9 cellular contexts compared by ENCODE assay signal in the genomic region with DNA sequence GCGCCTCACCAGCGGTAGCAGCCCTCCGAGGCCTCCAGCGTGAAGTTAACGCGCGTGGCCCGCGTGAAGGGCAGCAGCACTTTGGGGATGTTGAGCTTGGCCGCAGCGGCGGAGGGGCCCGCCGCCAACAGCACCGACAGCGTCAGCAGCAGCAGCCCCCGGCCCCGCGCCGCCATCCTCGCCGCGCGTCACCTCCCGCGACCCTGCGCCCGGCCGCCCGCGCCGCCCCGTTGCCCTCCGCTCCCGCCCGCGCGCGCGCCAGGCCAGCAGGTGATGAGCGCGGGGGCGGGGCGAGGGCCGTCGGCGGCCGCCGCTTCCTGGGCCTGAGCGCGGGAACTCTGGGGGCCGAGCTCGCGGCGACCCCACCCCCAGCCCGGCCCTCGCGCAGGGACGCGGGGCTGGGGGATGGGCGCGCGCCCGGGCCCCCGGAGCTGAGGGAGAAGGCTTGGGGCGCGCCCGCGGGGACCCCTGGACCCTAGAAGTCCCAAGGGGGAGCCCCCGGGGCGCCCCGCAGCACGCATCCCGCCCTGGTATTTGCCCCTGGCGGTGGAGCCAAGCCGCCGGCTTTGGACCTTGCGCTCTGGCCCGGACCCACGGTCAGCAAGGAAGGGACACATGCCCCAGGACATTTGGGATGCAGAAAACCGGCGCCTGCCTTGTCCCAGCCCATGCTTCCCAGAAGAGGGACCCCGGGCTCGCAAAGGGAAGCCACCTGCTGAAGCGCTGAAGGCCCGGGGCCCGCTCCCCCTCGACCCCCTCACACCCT.
A peak's percentile ranks its signal among the peaks of the same experiment; 100 is the strongest.
DNase-seq lines count a peak whose midpoint lies in the region; ATAC-seq, FAIRE-seq and TF ChIP-seq lines count a peak whose summit lies in the region.
"Had no signal": no experiment of that assay in that cellular context is flagged by ENCODE, and none has a peak within 500 bp of the region (broad histone marks: within the 10 kb centered on the region; RNA-seq: fewer than 3 reads in every experiment).

Gene NUP210 (minus strand): TSS at position 272 of the 766 bp plus-strand sequence. CDS start 96 bp downstream, at position 176.

- H3K4me3 Mint-ChIP-seq in activated naive CD8-positive, alpha-beta T cell treated with anti-CD3 and anti-CD28 coated beads, Interleukin-2, amount 50 U/mL, for 24 hours = peak within 1 kb of the TSS; percentile 93

- no peaks in the 10 kb centered on the region for H3K27me3 ChIP-seq in layer of hippocampus (ENCODE audit: control insufficient read depth, insufficient read depth, low read length)

- TF ChIP-seq POLR2A in Raji (IDR thresholded peaks at IDR 0.05; ENCODE audit: insufficient read depth, low read depth, low read length) = peak; percentile 82

- ATAC-seq in GM19455 (IDR thresholded peaks at IDR 0.05; ENCODE audit: unreplicated experiment) = peak; percentile 70
- peak; percentile 25 for ATAC-seq in activated naive CD8-positive, alpha-beta T cell treated with anti-CD3 and anti-CD28 coated beads, Interleukin-2, amount 50 U/mL, for 24 hours

- H3K27ac Mint-ChIP-seq in activated naive CD8-positive, alpha-beta T cell treated with anti-CD3 and anti-CD28 coated beads, Interleukin-2, amount 50 U/mL, for 24 hours = peak within 1 kb of the TSS; percentile 96

- TF ChIP-seq CTCF in D721Med (IDR thresholded peaks at IDR 0.05; ENCODE audit: insufficient read depth, missing control alignments) = no peak

- peak within 1 kb of the TSS; percentile 58 for H3K27ac ChIP-seq in layer of hippocampus (ENCODE audit: low read depth, low read length)

- no peak for FAIRE-seq in D721Med (lab: Jason Lieb, UNC)
- FAIRE-seq: TTC549 had no signal

- peaks cover 30% of the 10 kb centered on the region for H3K36me3 Mint-ChIP-seq in activated naive CD8-positive, alpha-beta T cell treated with anti-CD3 and anti-CD28 coated beads, Interleukin-2, amount 50 U/mL, for 24 hours (ENCODE audit: low read depth)

- H3K9me3 Mint-ChIP-seq in activated naive CD8-positive, alpha-beta T cell treated with anti-CD3 and anti-CD28 coated beads, Interleukin-2, amount 50 U/mL, for 24 hours = no peaks in the 10 kb centered on the region

- no peaks in the 10 kb centered on the region for H3K27me3 Mint-ChIP-seq in activated naive CD8-positive, alpha-beta T cell treated with anti-CD3 and anti-CD28 coated beads, Interleukin-2, amount 50 U/mL, for 24 hours

- peak; percentile 74 for DNase-seq in D721Med (ENCODE audit: insufficient read length, low spot score)
- DNase-seq in HK-2 (ENCODE audit: unreplicated experiment) = peak; percentile 44
- DNase-seq in activated naive CD8-positive, alpha-beta T cell treated with anti-CD3 and anti-CD28 coated beads, Interleukin-2, amount 50 U/mL, for 24 hours = peak; percentile 82
- peak in 2 of 3 experiments; percentile 57 to 79 for DNase-seq in stimulated activated CD4-positive, alpha-beta T cell treated with anti-CD3 and anti-CD28 coated beads, TNF-alpha, amount 100 ng/mL, for 24 hours (ENCODE audit: low read depth in 3 of 3)
- no peak for DNase-seq in T1000 (lab: John Stamatoyannopoulos, UW)

- H3K4me1 Mint-ChIP-seq in activated naive CD8-positive, alpha-beta T cell treated with anti-CD3 and anti-CD28 coated beads, Interleukin-2, amount 50 U/mL, for 24 hours = peaks cover 61% of the 10 kb centered on the region
